ENCODE assay signal across 39 cellular contexts in the genomic region with DNA sequence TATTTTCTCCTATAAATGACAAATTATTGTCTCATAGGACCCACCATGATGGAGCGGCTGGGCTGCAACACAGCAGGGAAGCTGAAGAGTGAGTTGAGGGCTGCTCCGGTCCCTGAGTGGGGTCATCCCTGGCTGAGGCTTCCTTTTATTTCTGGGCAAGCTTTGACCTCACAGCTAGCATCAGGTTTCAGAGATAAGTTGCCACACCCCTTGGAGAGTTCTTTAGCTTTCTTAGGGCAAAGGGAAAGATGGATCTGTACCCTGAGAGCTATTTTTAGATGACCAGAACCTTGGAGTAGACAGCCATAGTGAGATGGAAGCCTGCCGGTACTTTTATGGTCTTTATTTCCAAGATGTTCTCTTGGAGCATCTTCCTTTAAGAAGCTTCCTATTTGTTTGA. TPM values are rescaled to one million over a fixed set of nuclear protein-coding genes. Genes with fewer than 3 reads are reported as not detected.
"Had no signal": no experiment of that assay in that cellular context is flagged by ENCODE, and none has a peak within 500 bp of the region (broad histone marks: within the 10 kb centered on the region; RNA-seq: fewer than 3 reads in every experiment).

No MANE protein-coding gene starts in this region.

- H2AFZ ChIP-seq: neural progenitor cell, parathyroid adenoma had no signal

- H3K27me3 ChIP-seq: heart left ventricle, left lung, neural progenitor cell, neutrophil, right atrium auricular region, right lobe of liver, spleen, tibial nerve, uterus had no signal

- DNase-seq: heart left ventricle; hypothalamus; immature natural killer cell; kidney; left colon; lower lobe of right lung; mammary epithelial cell; mesendoderm; naive thymus-derived CD8-positive, alpha-beta T cell; nephron progenitor cell; occipital lobe; right lobe of liver; small intestine; spleen; stimulated activated CD4-positive, alpha-beta T cell treated with anti-CD3 and anti-CD28 coated beads, Interleukin-1b, Interleukin-23, amount 100 ng/mL, for 48 hours; stimulated activated CD4-positive, alpha-beta T cell treated with anti-CD3 and anti-CD28 coated beads, Interleukin-2, amount 100 ng/mL, for 48 hours; stimulated activated CD4-positive, alpha-beta T cell treated with anti-CD3 and anti-CD28 coated beads, Interleukin-4, amount 100 ng/mL, for 4 hours; stimulated activated CD8-positive, alpha-beta memory T cell treated with anti-CD3 and anti-CD28 coated beads, Interleukin-4, amount 100 ng/mL, for 48 hours; stimulated activated naive CD4-positive, alpha-beta T cell treated with Interleukin-2 at 50 U/mL for 16 hours; stimulated activated naive CD8-positive, alpha-beta T cell treated with anti-CD3 and anti-CD28 coated beads, Interleukin-15, amount 100 ng/mL, for 72 hours; substantia nigra; uterus had no signal

- H3K36me3 ChIP-seq: heart left ventricle, left lung, lower lobe of right lung, neural progenitor cell, neutrophil, right atrium auricular region, right lobe of liver, spleen, tibial nerve, uterus had no signal

- H3K9me3 ChIP-seq: heart left ventricle, left lung, lower lobe of right lung, neutrophil, right atrium auricular region, right lobe of liver, spleen, tibial nerve, uterus had no signal

- H3K27me3 Mint-ChIP-seq: stimulated activated memory B cell treated with anti-CD40 and anti-IgM and Interleukin-4, amounts not matched to agents 10 μg/mL and 1 μg/mL and 100 μg/mL, for 72 hours; stimulated activated naive CD8-positive, alpha-beta T cell treated with anti-CD3 and anti-CD28 coated beads, Interleukin-15, amount 100 ng/mL, for 72 hours; type B pancreatic cell had no signal

- H3K9ac ChIP-seq: neural progenitor cell, parathyroid adenoma had no signal

- H3K4me1 ChIP-seq: heart left ventricle, left lung, lower lobe of right lung, neural progenitor cell, parathyroid adenoma, right atrium auricular region, right lobe of liver, spleen, tibial nerve, uterus had no signal

- H3K4me3 Mint-ChIP-seq: immature natural killer cell; mesothelial cell of epicardium; naive thymus-derived CD8-positive, alpha-beta T cell; nephron progenitor cell; neural progenitor cell; stimulated activated memory B cell treated with anti-CD40 and anti-IgM and Interleukin-4, amounts not matched to agents 10 μg/mL and 1 μg/mL and 100 μg/mL, for 72 hours; stimulated activated naive CD8-positive, alpha-beta T cell treated with anti-CD3 and anti-CD28 coated beads, Interleukin-15, amount 100 ng/mL, for 72 hours; type B pancreatic cell had no signal

- H3K4me3 ChIP-seq: heart left ventricle, left lung, lower lobe of right lung, neural progenitor cell, right atrium auricular region, right lobe of liver, spleen, tibial nerve, uterus had no signal

- H3K79me2 ChIP-seq: parathyroid adenoma had no signal

- H3K27ac Mint-ChIP-seq: immature natural killer cell; mesothelial cell of epicardium; naive thymus-derived CD8-positive, alpha-beta T cell; nephron progenitor cell; neural progenitor cell; stimulated activated memory B cell treated with anti-CD40 and anti-IgM and Interleukin-4, amounts not matched to agents 10 μg/mL and 1 μg/mL and 100 μg/mL, for 72 hours; stimulated activated naive CD8-positive, alpha-beta T cell treated with anti-CD3 and anti-CD28 coated beads, Interleukin-15, amount 100 ng/mL, for 72 hours; type B pancreatic cell had no signal

- ATAC-seq: heart left ventricle; left colon; left lung; lower lobe of right lung; naive thymus-derived CD8-positive, alpha-beta T cell; right lobe of liver; stimulated activated memory B cell treated with anti-CD40 and anti-IgM and Interleukin-4, amounts not matched to agents 10 μg/mL and 1 μg/mL and 100 μg/mL, for 72 hours; stimulated activated naive CD8-positive, alpha-beta T cell treated with anti-CD3 and anti-CD28 coated beads, Interleukin-15, amount 100 ng/mL, for 72 hours had no signal

- H3K9me3 Mint-ChIP-seq: mesothelial cell of epicardium; naive thymus-derived CD8-positive, alpha-beta T cell; nephron progenitor cell; neural progenitor cell; stimulated activated memory B cell treated with anti-CD40 and anti-IgM and Interleukin-4, amounts not matched to agents 10 μg/mL and 1 μg/mL and 100 μg/mL, for 72 hours; stimulated activated naive CD8-positive, alpha-beta T cell treated with anti-CD3 and anti-CD28 coated beads, Interleukin-15, amount 100 ng/mL, for 72 hours; type B pancreatic cell had no signal

- FAIRE-seq: islet of Langerhans, kidney, small intestine had no signal

- H3K4me2 ChIP-seq: neural progenitor cell had no signal

- H3K4me1 Mint-ChIP-seq: immature natural killer cell; naive thymus-derived CD8-positive, alpha-beta T cell; neural progenitor cell; stimulated activated memory B cell treated with anti-CD40 and anti-IgM and Interleukin-4, amounts not matched to agents 10 μg/mL and 1 μg/mL and 100 μg/mL, for 72 hours; stimulated activated naive CD8-positive, alpha-beta T cell treated with anti-CD3 and anti-CD28 coated beads, Interleukin-15, amount 100 ng/mL, for 72 hours had no signal

- H3K36me3 Mint-ChIP-seq: immature natural killer cell; mesothelial cell of epicardium; naive thymus-derived CD8-positive, alpha-beta T cell; neural progenitor cell; stimulated activated memory B cell treated with anti-CD40 and anti-IgM and Interleukin-4, amounts not matched to agents 10 μg/mL and 1 μg/mL and 100 μg/mL, for 72 hours; type B pancreatic cell had no signal

- H3K27ac ChIP-seq: heart left ventricle, left lung, lower lobe of right lung, neural progenitor cell, neutrophil, parathyroid adenoma, right atrium auricular region, right lobe of liver, spleen, tibial nerve, uterus had no signal

RNA-seq across cellular contexts. Expression of a gene that starts 11.5 kb away (rescaled TPM):
- total RNA-seq: kidney; left colon; left lung; liver; lower lobe of right lung; mammary epithelial cell; mononuclear cell; naive thymus-derived CD8-positive, alpha-beta T cell; osteocyte; posterior vena cava; pulmonary artery endothelial cell; renal cortical epithelial cell; spleen; temporal lobe; tibial nerve had no signal
- polyA plus RNA-seq: immature natural killer cell; liver; mammary epithelial cell; naive thymus-derived CD8-positive, alpha-beta T cell had no signal
